Comparison of ENCODE assay signal across 8 cellular contexts in genomic region chr19:36772341-36773222, GRCh38. TPM values are rescaled to one million over a fixed set of nuclear protein-coding genes. Genes with fewer than 3 reads are reported as not detected.
A peak's percentile ranks its signal among the peaks of the same experiment; 100 is the strongest.
DNase-seq lines count a peak whose midpoint lies in the region; FAIRE-seq and TF ChIP-seq lines count a peak whose summit lies in the region.

ZNF850 (minus strand) TSS chr19:36772807; CDS start chr19:36762606, 10,201 bp downstream.

- H3K9me2 ChIP-seq in Loucy (replicated peaks; ENCODE audit: low read depth, low read length) = no peaks in the 10 kb centered on the region

- peaks cover 6% of the 10 kb centered on the region; the same call in 1 of the 2 replicates for H3K36me3 ChIP-seq in Loucy (ENCODE audit: insufficient read depth, low read length)
- peaks cover 8 to 26% of the 10 kb centered on the region in 2 donors for H3K36me3 ChIP-seq in neuronal stem cell (replicated peaks in 1 of 2; ENCODE audit: control insufficient read depth in 2 of 2, insufficient read depth in 2 of 2, low read length in 2 of 2)
- no peaks in the 10 kb centered on the region for H3K36me3 ChIP-seq in subcutaneous abdominal adipose tissue (ENCODE audit: control insufficient read depth in 5 of 5, insufficient read depth in 5 of 5, low read length in 5 of 5)

- peak within 1 kb of the TSS; percentile 98 for H2AFZ ChIP-seq in Loucy (ENCODE audit: low read length)
- peak within 1 kb of the TSS; percentile 94 for H2AFZ ChIP-seq in neuronal stem cell (ENCODE audit: low read length)

- DNase-seq in EL = peak; percentile 92
- DNase-seq in H4 (ENCODE audit: low spot score) = peak; percentile 93
- DNase-seq in SHP77 treated with DMSO at 0.1 percent for 48 hours (lab: John Stamatoyannopoulos, UW) = peak; percentile 90
- peak; percentile 80 to 89 (median 88) for DNase-seq in activated naive CD4-positive, alpha-beta T cell (lab: John Stamatoyannopoulos, UW)
- DNase-seq in frontal cortex (ENCODE audit: low spot score in 2 of 2) = peak; percentile 91 to 95
- DNase-seq in neuronal stem cell (ENCODE audit: low spot score) = peak; percentile 93

- H2BK12ac ChIP-seq in neuronal stem cell (ENCODE audit: low read length) = no peak within 1 kb of the TSS

- H4K20me1 ChIP-seq in Loucy (ENCODE audit: insufficient read depth, low read length, poor library complexity, severe bottlenecking) = peaks cover 9% of the 10 kb centered on the region

- no peak for TF ChIP-seq CTCF in Loucy (conservative IDR thresholded peaks at IDR 0.05; ENCODE audit: low read length)

- H3K4me3 ChIP-seq in Loucy (ENCODE audit: low read length, poor library complexity, severe bottlenecking) (peak within 1 kb of the TSS; percentile 99), neuronal stem cell (ENCODE audit: low read length in 2 of 2) (peak within 1 kb of the TSS; percentile 68 to 93), subcutaneous abdominal adipose tissue (ENCODE audit: low read depth in 1 of 5, low read length in 5 of 5) (peak within 1 kb of the TSS; percentile 74 to 99 (median 93))

- no peak within 1 kb of the TSS for H4K91ac ChIP-seq in neuronal stem cell (ENCODE audit: low read depth, low read length, poor library complexity)

- peaks cover 7% of the 10 kb centered on the region; the same call in 1 of the 2 replicates for H3K9me3 ChIP-seq in Loucy (ENCODE audit: insufficient read depth, low read depth, low read length)
- peaks cover 11 to 55% of the 10 kb centered on the region in 2 donors for H3K9me3 ChIP-seq in neuronal stem cell (replicated peaks in 1 of 2; ENCODE audit: control insufficient read depth in 2 of 2, insufficient read depth in 1 of 2, low read depth in 1 of 2, low read length in 2 of 2)
- H3K9me3 ChIP-seq in subcutaneous abdominal adipose tissue (ENCODE audit: control insufficient read depth in 5 of 5, low read length in 5 of 5) = peaks cover 0 to 41% (median 25%) of the 10 kb centered on the region in 5 donors

- H3K27ac ChIP-seq in neuronal stem cell (replicated peaks; ENCODE audit: low read length) = peak within 1 kb of the TSS; percentile 71
- peak within 1 kb of the TSS; percentile 82 for H3K27ac ChIP-seq in subcutaneous abdominal adipose tissue (ENCODE audit: low read depth, low read length)

- H2BK5ac ChIP-seq in neuronal stem cell (ENCODE audit: low read length) = no peak within 1 kb of the TSS

- no peak for FAIRE-seq in frontal cortex (lab: Jason Lieb, UNC)

- H3F3A ChIP-seq in Loucy (ENCODE audit: low read depth) = no peaks in the 10 kb centered on the region

- no peak within 1 kb of the TSS for H4K8ac ChIP-seq in neuronal stem cell (ENCODE audit: low read depth, low read length)

- H3K4ac ChIP-seq in neuronal stem cell (ENCODE audit: low read length) = no peak within 1 kb of the TSS

- H3K4me2 ChIP-seq in Loucy (ENCODE audit: low read depth, low read length, poor library complexity, severe bottlenecking) = peak within 1 kb of the TSS; percentile 91
- H3K4me2 ChIP-seq in neuronal stem cell (ENCODE audit: insufficient read depth, low read length, poor library complexity, severe bottlenecking) = peak within 1 kb of the TSS; percentile 76

- WGBS in neuronal stem cell (ENCODE audit: extremely low coverage in 2 of 2, insufficient read length in 2 of 2, insufficient replicate concordance in 1 of 2), 2 donors = no CpG with 5 or more reads among the region's 55 CpGs

- peaks cover 54% of the 10 kb centered on the region for H3K79me2 ChIP-seq in Loucy (ENCODE audit: insufficient read depth, low read length)

- H3K4me1 ChIP-seq in Loucy (ENCODE audit: insufficient read depth, low read length, poor library complexity, severe bottlenecking) (peaks cover 7% of the 10 kb centered on the region), neuronal stem cell (ENCODE audit: control insufficient read depth in 2 of 2, insufficient read depth in 1 of 2, low read depth in 1 of 2, low read length in 2 of 2) (no peaks in the 10 kb centered on the region), subcutaneous abdominal adipose tissue (ENCODE audit: control insufficient read depth in 5 of 5, insufficient read depth in 5 of 5, low read length in 5 of 5) (peaks cover 5 to 27% (median 23%) of the 10 kb centered on the region in 5 donors)

- H2BK120ac ChIP-seq in neuronal stem cell (ENCODE audit: low read depth, low read length) = no peak within 1 kb of the TSS

- no peak within 1 kb of the TSS for H2BK15ac ChIP-seq in neuronal stem cell (ENCODE audit: low read length)

- H3K79me1 ChIP-seq in neuronal stem cell (ENCODE audit: low read depth, low read length) = peaks cover 8% of the 10 kb centered on the region

- H3K23ac ChIP-seq in neuronal stem cell (ENCODE audit: low read depth, low read length, poor library complexity) = peak within 1 kb of the TSS; percentile 12

- H2AK5ac ChIP-seq in neuronal stem cell (ENCODE audit: low read depth, low read length) = no peak within 1 kb of the TSS

- peak within 1 kb of the TSS; percentile 100 for H3K9ac ChIP-seq in Loucy (ENCODE audit: low read depth, low read length, poor library complexity, severe bottlenecking)
- peak within 1 kb of the TSS; percentile 96 for H3K9ac ChIP-seq in neuronal stem cell (ENCODE audit: low read depth, low read length, poor library complexity)
- peak within 1 kb of the TSS; percentile 43 to 88 (median 72) for H3K9ac ChIP-seq in subcutaneous abdominal adipose tissue (ENCODE audit: low read length in 5 of 5)

- H3K27me3 ChIP-seq in Loucy (ENCODE audit: insufficient read depth, low read length, poor library complexity, severe bottlenecking) = peaks cover 7% of the 10 kb centered on the region
- no peaks in the 10 kb centered on the region for H3K27me3 ChIP-seq in neuronal stem cell (ENCODE audit: control insufficient read depth in 3 of 3, insufficient read depth in 3 of 3, low read depth in 1 of 3, low read length in 3 of 3)
- no peaks in the 10 kb centered on the region for H3K27me3 ChIP-seq in subcutaneous abdominal adipose tissue (ENCODE audit: control insufficient read depth in 5 of 5, insufficient read depth in 4 of 5, low read length in 5 of 5)

- peak within 1 kb of the TSS; percentile 76 for H3K18ac ChIP-seq in neuronal stem cell (ENCODE audit: low read length)

- no peak within 1 kb of the TSS for H3K14ac ChIP-seq in neuronal stem cell (ENCODE audit: low read length)

RNA-seq across cellular contexts. Expression of gene ZNF850, which starts in this region (rescaled TPM):
- total RNA-seq in H4 (2014; rRNA removed; shearing (Covaris generic)) = 6.3 and 7.0 TPM in 2 replicates
- 6.1 TPM for total RNA-seq in frontal cortex
- polyA plus RNA-seq in neuronal stem cell (2013, experiment 1 of 2) = 6.3 TPM
- polyA plus RNA-seq in neuronal stem cell (2013, experiment 2 of 2) = 6.9 TPM

Comparison
In these comparisons a context has a peak if more than half of its experiments do, and no peak if none do; other contexts are left out.
1. Peak in every context shown above with its lines: DNase-seq, H3K4me3 ChIP-seq and H3K27ac ChIP-seq.